In the genomic region with DNA sequence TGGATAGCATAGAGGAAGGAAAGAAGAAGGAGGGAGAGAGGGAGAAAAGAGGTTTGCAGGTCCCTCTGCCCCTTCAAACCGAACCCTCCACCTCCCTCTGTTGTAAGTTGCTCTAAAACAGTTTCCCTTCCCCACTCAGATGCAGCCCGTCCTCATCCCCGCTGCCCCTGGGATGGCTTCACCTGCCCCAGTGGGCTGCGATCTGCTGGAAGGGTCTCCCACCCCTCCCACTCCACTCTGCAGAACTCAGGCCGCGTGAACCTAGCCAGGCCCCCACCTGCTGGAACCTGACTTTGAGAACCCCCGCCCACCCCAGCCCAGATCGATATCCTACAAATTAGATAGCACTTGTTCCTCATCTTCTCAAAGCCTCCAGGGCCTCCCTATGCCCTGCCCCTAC, we compare ENCODE assay signal across 16 cellular contexts.
DNase-seq lines count a peak whose midpoint lies in the region; ATAC-seq and TF ChIP-seq lines count a peak whose summit lies in the region.
"Had no signal": no experiment of that assay in that cellular context is flagged by ENCODE, and none has a peak within 500 bp of the region (broad histone marks: within the 10 kb centered on the region; RNA-seq: fewer than 3 reads in every experiment).

No MANE protein-coding gene starts in this region.

- TF ChIP-seq EP300 in ovary (IDR thresholded peaks at IDR 0.05): no peak

- H3K36me3 ChIP-seq in right atrium auricular region (no peaks in the 10 kb centered on the region), endodermal cell (ENCODE audit: control insufficient read depth, insufficient read depth, low read length) (no peaks in the 10 kb centered on the region), ovary (no peaks in the 10 kb centered on the region), vagina (no peaks in the 10 kb centered on the region)
- H3K36me3 ChIP-seq: BE2C had no signal

- no peak for ATAC-seq in Right ventricle myocardium superior (ENCODE audit: poor library complexity)
- ATAC-seq: CD8-positive, alpha-beta T cell had no signal

- H3K4me3 Mint-ChIP-seq in endodermal cell: no peak overlapping the region
- H3K4me3 Mint-ChIP-seq: CD8-positive, alpha-beta T cell had no signal

- H3K4me3 ChIP-seq in right atrium auricular region (no peak overlapping the region), endodermal cell (ENCODE audit: low read length) (no peak overlapping the region), ovary (no peak overlapping the region), vagina (no peak overlapping the region)
- H3K4me3 ChIP-seq: GM23248 had no signal

- no peaks in the 10 kb centered on the region for H3K36me3 Mint-ChIP-seq in endodermal cell (ENCODE audit: low read depth)
- H3K36me3 Mint-ChIP-seq: CD8-positive, alpha-beta T cell had no signal

- intact Hi-C loops in Right ventricle myocardium superior (cut with DNase I): no loop called here
- intact Hi-C loops in ovary (cut with DNase I): no loop called here
- intact Hi-C loops in vagina (cut with DNase I): no loop called here

- H3K27ac ChIP-seq in right atrium auricular region (no peak overlapping the region), endodermal cell (ENCODE audit: low read depth, low read length) (no peak overlapping the region), ovary (no peak overlapping the region), vagina (no peak overlapping the region)
- H3K27ac ChIP-seq: GM23248 had no signal

- no peak for TF ChIP-seq CTCF in right atrium auricular region (IDR thresholded peaks at IDR 0.05)
- no peak for TF ChIP-seq CTCF in endodermal cell (conservative IDR thresholded peaks at IDR 0.05)
- TF ChIP-seq CTCF in ovary (IDR thresholded peaks at IDR 0.05): no peak
- no peak for TF ChIP-seq CTCF in vagina (IDR thresholded peaks at IDR 0.05)

- no peak overlapping the region for H3K27ac Mint-ChIP-seq in endodermal cell
- H3K27ac Mint-ChIP-seq: CD8-positive, alpha-beta T cell had no signal

- DNase-seq in right atrium auricular region (ENCODE audit: low spot score) (peak; percentile 9), Right ventricle myocardium superior (no peak), endodermal cell (peak; percentile 8), ovary (peak in 3 of 5 donors; percentile 3 to 5 (median 3)), vagina (ENCODE audit: extremely low spot score in 2 of 2) (peak; percentile 74), NCI-H2171 treated with DMSO at 0.1 percent for 48 hours (lab: John Stamatoyannopoulos, UW) (no peak), NCI-H1694 treated with DMSO at 0.1 percent for 48 hours (lab: John Stamatoyannopoulos, UW) (no peak)
- DNase-seq: BE2C, DND-41, GDM1, GM23248, NCI-H1417 treated with DMSO at 0.1 percent for 48 hours, NCI-H2081 treated with DMSO at 0.1 percent for 48 hours, NCI-H226, NCI-H526 treated with DMSO at 0.1 percent for 48 hours had no signal

- H3K9ac ChIP-seq in endodermal cell (ENCODE audit: extremely low read depth, low read length, poor library complexity, severe bottlenecking): no peak overlapping the region
- H3K9ac ChIP-seq: GM23248 had no signal

- peaks cover 1% of the 10 kb centered on the region for H3K4me1 Mint-ChIP-seq in endodermal cell

- no peaks in the 10 kb centered on the region for H3K9me3 ChIP-seq in right atrium auricular region
- no peaks in the 10 kb centered on the region for H3K9me3 ChIP-seq in endodermal cell (ENCODE audit: control insufficient read depth, low read length)
- H3K9me3 ChIP-seq in ovary: no peaks in the 10 kb centered on the region
- H3K9me3 ChIP-seq in vagina: no peaks in the 10 kb centered on the region
- H3K9me3 ChIP-seq: BE2C had no signal

- H3K27me3 ChIP-seq in right atrium auricular region (no peaks in the 10 kb centered on the region), endodermal cell (ENCODE audit: control insufficient read depth, insufficient read depth, low read length, poor library complexity, severe bottlenecking) (no peaks in the 10 kb centered on the region), ovary (no peaks in the 10 kb centered on the region), vagina (no peaks in the 10 kb centered on the region)
- H3K27me3 ChIP-seq: BE2C had no signal

- peaks cover 0 to 12% of the 10 kb centered on the region in 2 donors for H3K4me1 ChIP-seq in right atrium auricular region
- no peaks in the 10 kb centered on the region for H3K4me1 ChIP-seq in endodermal cell (ENCODE audit: control insufficient read depth, insufficient read depth, low read length)
- H3K4me1 ChIP-seq in ovary (ENCODE audit: insufficient read depth): no peaks in the 10 kb centered on the region
- no peaks in the 10 kb centered on the region for H3K4me1 ChIP-seq in vagina

- 42 to 82% methylated on average over 2 to 8 of the region's 8 CpGs for WGBS in endodermal cell (ENCODE audit: insufficient coverage in 1 of 2, insufficient read length in 1 of 2), 2 experiments
- 66 to 89% (median 79%) methylated on average over 8 of the region's 8 CpGs for WGBS in ovary, 3 donors

- H3K9me3 Mint-ChIP-seq in endodermal cell: peaks cover 10% of the 10 kb centered on the region
- H3K9me3 Mint-ChIP-seq: CD8-positive, alpha-beta T cell had no signal

- no peak for TF ChIP-seq POLR2A in ovary (IDR thresholded peaks at IDR 0.05)
- no peak for TF ChIP-seq POLR2A in vagina (IDR thresholded peaks at IDR 0.05)

- H3K27me3 Mint-ChIP-seq in endodermal cell (ENCODE audit: insufficient read depth): no peaks in the 10 kb centered on the region

Comparison
In these comparisons a context has a peak if more than half of its experiments do, and no peak if none do; other contexts are left out.
1. DNase-seq: peak in right atrium auricular region (single experiment), endodermal cell (single experiment), ovary (3 of 5) and vagina (2 of 2); none in Right ventricle myocardium superior (single experiment), NCI-H2171 treated with DMSO at 0.1 percent for 48 hours (single experiment) and NCI-H1694 treated with DMSO at 0.1 percent for 48 hours (single experiment).